In genomic region chr18:77023115-77023782, GRCh38 we compare ENCODE assay signal across 14 cellular contexts.
DNase-seq lines count a peak whose midpoint lies in the region; ATAC-seq and TF ChIP-seq lines count a peak whose summit lies in the region.
"Had no signal": no experiment of that assay in that cellular context is flagged by ENCODE, and none has a peak within 500 bp of the region (broad histone marks: within the 10 kb centered on the region; RNA-seq: fewer than 3 reads in every experiment).

No MANE protein-coding gene starts in this region.

- H3K27me3 Mint-ChIP-seq in central memory CD8-positive, alpha-beta T cell = no peaks in the 10 kb centered on the region
- H3K27me3 Mint-ChIP-seq in activated T-cell treated with anti-CD3 and anti-CD28 coated beads, Interleukin-2, amount 50 U/mL, for 4 hours (ENCODE audit: low read depth) = no peaks in the 10 kb centered on the region

- H3K27ac Mint-ChIP-seq in central memory CD8-positive, alpha-beta T cell (ENCODE audit: low read depth) = peak overlapping the region; percentile 72
- H3K27ac Mint-ChIP-seq: endodermal cell had no signal

- peaks cover 45% of the 10 kb centered on the region for H3K36me3 Mint-ChIP-seq in central memory CD8-positive, alpha-beta T cell (ENCODE audit: insufficient read depth)
- peaks cover 22% of the 10 kb centered on the region for H3K36me3 Mint-ChIP-seq in activated T-cell treated with anti-CD3 and anti-CD28 coated beads, Interleukin-2, amount 50 U/mL, for 4 hours (ENCODE audit: insufficient read depth)

- TF ChIP-seq CTCF in GM10266 (IDR thresholded peaks at IDR 0.05; ENCODE audit: control insufficient read depth, insufficient read depth, low read depth, missing control alignments) = no peak

- H3K9me3 Mint-ChIP-seq in central memory CD8-positive, alpha-beta T cell = no peaks in the 10 kb centered on the region
- H3K9me3 Mint-ChIP-seq in activated T-cell treated with anti-CD3 and anti-CD28 coated beads, Interleukin-2, amount 50 U/mL, for 4 hours = no peaks in the 10 kb centered on the region

- no peak for ATAC-seq in central memory CD8-positive, alpha-beta T cell (replicated peaks; ENCODE audit: extremely low read depth, poor library complexity, severe bottlenecking)
- no peak for ATAC-seq in GM18498 (IDR thresholded peaks at IDR 0.05; ENCODE audit: unreplicated experiment)
- ATAC-seq in GM21447 (IDR thresholded peaks at IDR 0.05; ENCODE audit: unreplicated experiment) = no peak
- ATAC-seq in activated T-cell treated with anti-CD3 and anti-CD28 coated beads, Interleukin-2, amount 50 U/mL, for 4 hours = no peak
- ATAC-seq in GM18861 (IDR thresholded peaks at IDR 0.05; ENCODE audit: unreplicated experiment) = no peak
- ATAC-seq: gastroesophageal sphincter had no signal

- peak; percentile 43 for DNase-seq in GM10266 (ENCODE audit: extremely low spot score)
- DNase-seq in NCI-H146 treated with DMSO at 0.1 percent for 48 hours (lab: John Stamatoyannopoulos, UW; ENCODE audit: unreplicated experiment) = peak; percentile 30
- DNase-seq in central memory CD8-positive, alpha-beta T cell (ENCODE audit: low spot score in 2 of 2) = no peak
- peak; percentile 55 for DNase-seq in pons (ENCODE audit: low spot score)
- no peak for DNase-seq in activated T-cell treated with anti-CD3 and anti-CD28 coated beads, Interleukin-2, amount 50 U/mL, for 4 hours
- DNase-seq: activated T-cell treated with anti-CD3 and anti-CD28 coated beads, Interleukin-2, amount 50 U/mL, for 1 hour; endodermal cell; kidney; PC-9; SW 1271 had no signal

- no peak overlapping the region for H3K4me3 Mint-ChIP-seq in central memory CD8-positive, alpha-beta T cell
- H3K4me3 Mint-ChIP-seq in activated T-cell treated with anti-CD3 and anti-CD28 coated beads, Interleukin-2, amount 50 U/mL, for 4 hours = no peak overlapping the region
- H3K4me3 Mint-ChIP-seq: endodermal cell had no signal

- peaks cover 37% of the 10 kb centered on the region for H3K4me1 Mint-ChIP-seq in central memory CD8-positive, alpha-beta T cell
- H3K4me1 Mint-ChIP-seq in activated T-cell treated with anti-CD3 and anti-CD28 coated beads, Interleukin-2, amount 50 U/mL, for 4 hours (ENCODE audit: low read depth) = peaks cover 28% of the 10 kb centered on the region

Comparison
In these comparisons a context has a peak if more than half of its experiments do, and no peak if none do; other contexts are left out.
1. DNase-seq: peak in GM10266 (single experiment), NCI-H146 treated with DMSO at 0.1 percent for 48 hours (single experiment) and pons (single experiment); none in central memory CD8-positive, alpha-beta T cell (0 of 2) and activated T-cell treated with anti-CD3 and anti-CD28 coated beads, Interleukin-2, amount 50 U/mL, for 4 hours (single experiment).